In the genomic region with DNA sequence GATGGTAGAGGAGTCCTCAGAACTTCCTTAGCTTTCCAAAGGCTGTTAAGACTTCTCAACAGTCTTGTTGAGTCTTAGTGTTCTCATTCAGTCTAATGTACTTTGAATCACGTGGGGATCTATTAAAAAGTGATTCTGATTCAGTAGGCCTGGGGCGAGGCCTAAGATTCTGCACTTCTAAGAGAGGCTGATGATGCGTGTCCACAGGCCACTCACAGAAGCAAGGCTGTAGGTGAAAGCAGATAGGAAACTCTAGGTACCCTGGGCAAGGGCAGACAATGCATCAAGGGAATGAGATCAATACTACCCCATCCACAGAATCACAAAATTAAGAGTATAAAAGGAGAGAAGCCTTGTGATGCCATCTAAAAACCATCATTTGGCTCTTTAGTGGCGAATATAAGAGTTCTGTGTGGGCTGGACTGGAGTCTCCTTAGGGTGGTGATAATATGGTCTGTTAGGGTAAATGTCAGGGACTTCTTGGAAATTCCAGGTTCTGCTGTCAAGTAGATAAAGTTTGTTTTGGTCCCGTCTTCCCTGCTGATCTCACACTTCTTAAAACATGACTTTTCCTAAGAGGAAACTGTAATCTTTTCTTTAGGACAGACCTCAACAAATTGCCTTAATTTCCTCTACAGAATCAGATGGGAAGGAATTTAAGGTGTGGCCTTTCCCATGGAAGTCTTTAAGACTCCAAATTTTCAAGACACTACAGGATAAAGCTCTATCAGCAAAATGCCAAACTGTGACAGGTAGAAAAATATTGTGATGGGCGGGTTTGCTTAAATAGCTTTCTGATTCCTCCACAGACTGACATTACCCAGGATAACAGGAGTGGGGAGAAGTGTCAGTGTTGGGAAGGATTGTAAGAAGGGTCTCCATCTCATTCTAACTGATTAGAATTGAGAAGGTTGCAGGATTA, we compare ENCODE assay signal across 1 cellular context.
TF ChIP-seq lines count a peak whose summit lies in the region.

No MANE protein-coding gene starts in this region.

TF ChIP-seq in K562, 482 proteins besides CTCF, POLR2A, EP300 and RAD21 (continues in another document):
- TF ChIP-seq, protein P1, sequence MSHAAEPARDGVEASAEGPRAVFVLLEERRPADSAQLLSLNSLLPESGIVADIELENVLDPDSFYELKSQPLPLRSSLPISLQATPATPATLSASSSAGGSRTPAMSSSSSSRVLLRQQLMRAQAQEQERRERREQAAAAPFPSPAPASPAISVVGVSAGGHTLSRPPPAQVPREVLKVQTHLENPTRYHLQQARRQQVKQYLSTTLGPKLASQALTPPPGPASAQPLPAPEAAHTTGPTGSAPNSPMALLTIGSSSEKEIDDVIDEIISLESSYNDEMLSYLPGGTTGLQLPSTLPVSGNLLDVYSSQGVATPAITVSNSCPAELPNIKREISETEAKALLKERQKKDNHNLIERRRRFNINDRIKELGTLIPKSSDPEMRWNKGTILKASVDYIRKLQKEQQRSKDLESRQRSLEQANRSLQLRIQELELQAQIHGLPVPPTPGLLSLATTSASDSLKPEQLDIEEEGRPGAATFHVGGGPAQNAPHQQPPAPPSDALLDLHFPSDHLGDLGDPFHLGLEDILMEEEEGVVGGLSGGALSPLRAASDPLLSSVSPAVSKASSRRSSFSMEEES (CRISPR knock-in tag; IDR thresholded peaks at IDR 0.05), result 0 out of 2 replicates have a peak, but pooled peaks have one; percentile 6
- TF ChIP-seq TAF9B (IDR thresholded peaks at IDR 0.05; ENCODE audit: partially characterized antibody) (no peak), CHAMP1 (IDR thresholded peaks at IDR 0.05) (no peak), TAL1 (IDR thresholded peaks at IDR 0.05) (peak; percentile 79), ZNF316 (IDR thresholded peaks at IDR 0.05) (peak; percentile 77), ATF3 (IDR thresholded peaks at IDR 0.05) (peak; percentile 28; the same call in 1 of the 2 replicates), ATF3 (CRISPR knock-in tag; conservative IDR thresholded peaks at IDR 0.05) (no peak), ARID1B (IDR thresholded peaks at IDR 0.05) (peak; percentile 93), HNRNPH1 (optimal IDR thresholded peaks at IDR 0.05; ENCODE audit: low read depth, low read length) (no peak), SMARCE1 (IDR thresholded peaks at IDR 0.05) (peak; percentile 74; the same call in 1 of the 2 replicates), ZBTB7A (IDR thresholded peaks at IDR 0.05; ENCODE audit: borderline replicate concordance, control insufficient read depth, low read depth, low read length) (no peak), SMARCB1 (IDR thresholded peaks at IDR 0.05; ENCODE audit: insufficient read length, low read depth) (no peak), MEIS2 (IDR thresholded peaks at IDR 0.05; ENCODE audit: partially characterized antibody) (peak; percentile 23), MYNN (IDR thresholded peaks at IDR 0.05) (0 out of 2 replicates have a peak, but pooled peaks have one; percentile 39), MYNN (CRISPR knock-in tag; IDR thresholded peaks at IDR 0.05) (no peak), ZZZ3 (IDR thresholded peaks at IDR 0.05) (no peak), KHSRP (IDR thresholded peaks at IDR 0.05) (no peak), FOXK2 (conservative IDR thresholded peaks at IDR 0.05 in 1 of 2, IDR thresholded peaks at IDR 0.05 in 1 of 2; ENCODE audit: low read depth in 2 of 2) (peak in 1 of 2 experiments; percentile 11; a peak in 1 of 4 replicates), L3MBTL2 (IDR thresholded peaks at IDR 0.05) (0 out of 2 replicates have a peak, but pooled peaks have one; percentile 27), XRCC5 (IDR thresholded peaks at IDR 0.05; ENCODE audit: low read depth, low read length) (no peak), ELF1 (tag; IDR thresholded peaks at IDR 0.05) (no peak), PML (IDR thresholded peaks at IDR 0.05; ENCODE audit: low read length) (0 out of 2 replicates have a peak, but pooled peaks have one; percentile 49), SIN3B (IDR thresholded peaks at IDR 0.05; ENCODE audit: low read depth) (no peak), FIP1L1 (IDR thresholded peaks at IDR 0.05; ENCODE audit: low read depth, low read length, poor library complexity, severe bottlenecking) (no peak), TBL1XR1 (IDR thresholded peaks at IDR 0.05; ENCODE audit: low read length in 2 of 2) (peak in 1 of 2 experiments; percentile 81; a peak in 2 of 4 replicates), SMAD4 (CRISPR knock-in tag; conservative IDR thresholded peaks at IDR 0.05) (peak; percentile 68), NCOR1 (IDR thresholded peaks at IDR 0.05) (peak; percentile 85), TCF3 (CRISPR knock-in tag; IDR thresholded peaks at IDR 0.05) (peak; percentile 85), MYC (IDR thresholded peaks at IDR 0.05; ENCODE audit: low read depth, low read length) (no peak), MYC (CRISPR knock-in tag; IDR thresholded peaks at IDR 0.05; ENCODE audit: borderline replicate concordance, low read depth) (no peak), ZSCAN32 (CRISPR knock-in tag; IDR thresholded peaks at IDR 0.05) (no peak), PTRF (tag; IDR thresholded peaks at IDR 0.05) (no peak), SMAD1 (IDR thresholded peaks at IDR 0.05; ENCODE audit: low read depth, low read length, partially characterized antibody) (no peak), RBBP5 (IDR thresholded peaks at IDR 0.05; ENCODE audit: borderline replicate concordance, insufficient read depth, low read length, poor library complexity, severe bottlenecking) (peak; percentile 64), MTA2 (IDR thresholded peaks at IDR 0.05; ENCODE audit: low read depth) (peak; percentile 71; the same call in 1 of the 2 replicates)
- TF ChIP-seq, protein P2, sequence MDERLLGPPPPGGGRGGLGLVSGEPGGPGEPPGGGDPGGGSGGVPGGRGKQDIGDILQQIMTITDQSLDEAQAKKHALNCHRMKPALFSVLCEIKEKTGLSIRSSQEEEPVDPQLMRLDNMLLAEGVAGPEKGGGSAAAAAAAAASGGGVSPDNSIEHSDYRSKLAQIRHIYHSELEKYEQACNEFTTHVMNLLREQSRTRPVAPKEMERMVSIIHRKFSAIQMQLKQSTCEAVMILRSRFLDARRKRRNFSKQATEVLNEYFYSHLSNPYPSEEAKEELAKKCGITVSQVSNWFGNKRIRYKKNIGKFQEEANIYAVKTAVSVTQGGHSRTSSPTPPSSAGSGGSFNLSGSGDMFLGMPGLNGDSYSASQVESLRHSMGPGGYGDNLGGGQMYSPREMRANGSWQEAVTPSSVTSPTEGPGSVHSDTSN (CRISPR knock-in tag; IDR thresholded peaks at IDR 0.05; ENCODE audit: low read depth), result no peak
- TF ChIP-seq, protein P2 (tag; conservative IDR thresholded peaks at IDR 0.05; ENCODE audit: low read depth), result no peak
- TF ChIP-seq, protein P3, sequence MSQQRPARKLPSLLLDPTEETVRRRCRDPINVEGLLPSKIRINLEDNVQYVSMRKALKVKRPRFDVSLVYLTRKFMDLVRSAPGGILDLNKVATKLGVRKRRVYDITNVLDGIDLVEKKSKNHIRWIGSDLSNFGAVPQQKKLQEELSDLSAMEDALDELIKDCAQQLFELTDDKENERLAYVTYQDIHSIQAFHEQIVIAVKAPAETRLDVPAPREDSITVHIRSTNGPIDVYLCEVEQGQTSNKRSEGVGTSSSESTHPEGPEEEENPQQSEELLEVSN (IDR thresholded peaks at IDR 0.05; ENCODE audit: borderline replicate concordance in 1 of 2, extremely low read depth in 1 of 2, insufficient read depth in 1 of 2, insufficient read length in 1 of 2, low read depth in 1 of 2, low read length in 1 of 2, poor library complexity in 1 of 2, severe bottlenecking in 1 of 2), result no peak
- TF ChIP-seq, protein P4, sequence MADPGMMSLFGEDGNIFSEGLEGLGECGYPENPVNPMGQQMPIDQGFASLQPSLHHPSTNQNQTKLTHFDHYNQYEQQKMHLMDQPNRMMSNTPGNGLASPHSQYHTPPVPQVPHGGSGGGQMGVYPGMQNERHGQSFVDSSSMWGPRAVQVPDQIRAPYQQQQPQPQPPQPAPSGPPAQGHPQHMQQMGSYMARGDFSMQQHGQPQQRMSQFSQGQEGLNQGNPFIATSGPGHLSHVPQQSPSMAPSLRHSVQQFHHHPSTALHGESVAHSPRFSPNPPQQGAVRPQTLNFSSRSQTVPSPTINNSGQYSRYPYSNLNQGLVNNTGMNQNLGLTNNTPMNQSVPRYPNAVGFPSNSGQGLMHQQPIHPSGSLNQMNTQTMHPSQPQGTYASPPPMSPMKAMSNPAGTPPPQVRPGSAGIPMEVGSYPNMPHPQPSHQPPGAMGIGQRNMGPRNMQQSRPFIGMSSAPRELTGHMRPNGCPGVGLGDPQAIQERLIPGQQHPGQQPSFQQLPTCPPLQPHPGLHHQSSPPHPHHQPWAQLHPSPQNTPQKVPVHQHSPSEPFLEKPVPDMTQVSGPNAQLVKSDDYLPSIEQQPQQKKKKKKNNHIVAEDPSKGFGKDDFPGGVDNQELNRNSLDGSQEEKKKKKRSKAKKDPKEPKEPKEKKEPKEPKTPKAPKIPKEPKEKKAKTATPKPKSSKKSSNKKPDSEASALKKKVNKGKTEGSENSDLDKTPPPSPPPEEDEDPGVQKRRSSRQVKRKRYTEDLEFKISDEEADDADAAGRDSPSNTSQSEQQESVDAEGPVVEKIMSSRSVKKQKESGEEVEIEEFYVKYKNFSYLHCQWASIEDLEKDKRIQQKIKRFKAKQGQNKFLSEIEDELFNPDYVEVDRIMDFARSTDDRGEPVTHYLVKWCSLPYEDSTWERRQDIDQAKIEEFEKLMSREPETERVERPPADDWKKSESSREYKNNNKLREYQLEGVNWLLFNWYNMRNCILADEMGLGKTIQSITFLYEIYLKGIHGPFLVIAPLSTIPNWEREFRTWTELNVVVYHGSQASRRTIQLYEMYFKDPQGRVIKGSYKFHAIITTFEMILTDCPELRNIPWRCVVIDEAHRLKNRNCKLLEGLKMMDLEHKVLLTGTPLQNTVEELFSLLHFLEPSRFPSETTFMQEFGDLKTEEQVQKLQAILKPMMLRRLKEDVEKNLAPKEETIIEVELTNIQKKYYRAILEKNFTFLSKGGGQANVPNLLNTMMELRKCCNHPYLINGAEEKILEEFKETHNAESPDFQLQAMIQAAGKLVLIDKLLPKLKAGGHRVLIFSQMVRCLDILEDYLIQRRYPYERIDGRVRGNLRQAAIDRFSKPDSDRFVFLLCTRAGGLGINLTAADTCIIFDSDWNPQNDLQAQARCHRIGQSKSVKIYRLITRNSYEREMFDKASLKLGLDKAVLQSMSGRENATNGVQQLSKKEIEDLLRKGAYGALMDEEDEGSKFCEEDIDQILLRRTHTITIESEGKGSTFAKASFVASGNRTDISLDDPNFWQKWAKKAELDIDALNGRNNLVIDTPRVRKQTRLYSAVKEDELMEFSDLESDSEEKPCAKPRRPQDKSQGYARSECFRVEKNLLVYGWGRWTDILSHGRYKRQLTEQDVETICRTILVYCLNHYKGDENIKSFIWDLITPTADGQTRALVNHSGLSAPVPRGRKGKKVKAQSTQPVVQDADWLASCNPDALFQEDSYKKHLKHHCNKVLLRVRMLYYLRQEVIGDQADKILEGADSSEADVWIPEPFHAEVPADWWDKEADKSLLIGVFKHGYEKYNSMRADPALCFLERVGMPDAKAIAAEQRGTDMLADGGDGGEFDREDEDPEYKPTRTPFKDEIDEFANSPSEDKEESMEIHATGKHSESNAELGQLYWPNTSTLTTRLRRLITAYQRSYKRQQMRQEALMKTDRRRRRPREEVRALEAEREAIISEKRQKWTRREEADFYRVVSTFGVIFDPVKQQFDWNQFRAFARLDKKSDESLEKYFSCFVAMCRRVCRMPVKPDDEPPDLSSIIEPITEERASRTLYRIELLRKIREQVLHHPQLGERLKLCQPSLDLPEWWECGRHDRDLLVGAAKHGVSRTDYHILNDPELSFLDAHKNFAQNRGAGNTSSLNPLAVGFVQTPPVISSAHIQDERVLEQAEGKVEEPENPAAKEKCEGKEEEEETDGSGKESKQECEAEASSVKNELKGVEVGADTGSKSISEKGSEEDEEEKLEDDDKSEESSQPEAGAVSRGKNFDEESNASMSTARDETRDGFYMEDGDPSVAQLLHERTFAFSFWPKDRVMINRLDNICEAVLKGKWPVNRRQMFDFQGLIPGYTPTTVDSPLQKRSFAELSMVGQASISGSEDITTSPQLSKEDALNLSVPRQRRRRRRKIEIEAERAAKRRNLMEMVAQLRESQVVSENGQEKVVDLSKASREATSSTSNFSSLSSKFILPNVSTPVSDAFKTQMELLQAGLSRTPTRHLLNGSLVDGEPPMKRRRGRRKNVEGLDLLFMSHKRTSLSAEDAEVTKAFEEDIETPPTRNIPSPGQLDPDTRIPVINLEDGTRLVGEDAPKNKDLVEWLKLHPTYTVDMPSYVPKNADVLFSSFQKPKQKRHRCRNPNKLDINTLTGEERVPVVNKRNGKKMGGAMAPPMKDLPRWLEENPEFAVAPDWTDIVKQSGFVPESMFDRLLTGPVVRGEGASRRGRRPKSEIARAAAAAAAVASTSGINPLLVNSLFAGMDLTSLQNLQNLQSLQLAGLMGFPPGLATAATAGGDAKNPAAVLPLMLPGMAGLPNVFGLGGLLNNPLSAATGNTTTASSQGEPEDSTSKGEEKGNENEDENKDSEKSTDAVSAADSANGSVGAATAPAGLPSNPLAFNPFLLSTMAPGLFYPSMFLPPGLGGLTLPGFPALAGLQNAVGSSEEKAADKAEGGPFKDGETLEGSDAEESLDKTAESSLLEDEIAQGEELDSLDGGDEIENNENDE (IDR thresholded peaks at IDR 0.05; ENCODE audit: low read depth, low read length), result no peak
